In the genomic region with DNA sequence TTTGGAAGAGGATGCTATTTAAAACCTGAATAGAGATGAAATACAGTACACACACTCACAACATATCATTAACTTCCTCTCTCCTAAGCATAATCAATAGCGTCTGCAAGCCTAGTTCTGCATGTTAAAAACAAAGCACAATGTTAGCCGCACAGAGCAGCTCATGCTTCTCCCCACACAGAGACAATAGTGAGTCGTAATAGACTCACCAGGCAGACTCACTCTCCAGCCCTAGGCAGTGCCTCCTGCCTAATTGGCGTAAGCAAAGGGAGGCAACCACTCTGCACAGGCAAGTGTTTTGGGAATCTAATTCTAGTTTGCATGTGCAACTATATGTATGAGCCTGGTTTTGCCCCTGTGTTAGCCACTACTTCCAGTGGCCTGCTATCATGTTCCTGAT, we compare ENCODE assay signal across 8 cellular contexts. TPM values are rescaled to one million over a fixed set of nuclear protein-coding genes. Genes with fewer than 3 reads are reported as not detected.
DNase-seq lines count a peak whose midpoint lies in the region; ATAC-seq lines count a peak whose summit lies in the region.

No MANE protein-coding gene starts in this region.

- no peak overlapping the region for H2BK12ac ChIP-seq in neuronal stem cell (ENCODE audit: low read length)

- in situ Hi-C loops in G401 (cut with HindIII; ENCODE audit: low sequenced_read_pairs): no loop called here

- H3K4me1 ChIP-seq in neuronal stem cell (ENCODE audit: control insufficient read depth in 2 of 2, insufficient read depth in 1 of 2, low read depth in 1 of 2, low read length in 2 of 2): peaks cover 0 to 6% of the 10 kb centered on the region in 2 donors

- H3K18ac ChIP-seq in neuronal stem cell (ENCODE audit: low read length): no peak overlapping the region

- ATAC-seq in GM18909 (IDR thresholded peaks at IDR 0.05; ENCODE audit: poor library complexity, unreplicated experiment): no peak

- no peak overlapping the region for H3K9ac ChIP-seq in neuronal stem cell (ENCODE audit: low read depth, low read length, poor library complexity)

- H3K4me2 ChIP-seq in neuronal stem cell (ENCODE audit: insufficient read depth, low read length, poor library complexity, severe bottlenecking): no peak overlapping the region

- H3K27ac ChIP-seq in neuronal stem cell (replicated peaks; ENCODE audit: low read length): no peak overlapping the region

- no peak overlapping the region for H2BK5ac ChIP-seq in neuronal stem cell (ENCODE audit: low read length)

- no peak overlapping the region for H3K4me3 ChIP-seq in neuronal stem cell (ENCODE audit: low read length in 2 of 2)

- no peaks in the 10 kb centered on the region for H3K27me3 ChIP-seq in neuronal stem cell (ENCODE audit: control insufficient read depth in 3 of 3, insufficient read depth in 3 of 3, low read depth in 1 of 3, low read length in 3 of 3)

- no peak overlapping the region for H4K8ac ChIP-seq in neuronal stem cell (ENCODE audit: low read depth, low read length)

- no peak overlapping the region for H3K23ac ChIP-seq in neuronal stem cell (ENCODE audit: low read depth, low read length, poor library complexity)

- no peak overlapping the region for H2BK120ac ChIP-seq in neuronal stem cell (ENCODE audit: low read depth, low read length)

- DNase-seq in DMS153 treated with DMSO at 0.1 percent for 48 hours (lab: John Stamatoyannopoulos, UW; ENCODE audit: unreplicated experiment): peak; percentile 8
- peak; percentile 48 for DNase-seq in NCI-H1092 (lab: John Stamatoyannopoulos, UW)
- DNase-seq in SW 1271 (lab: John Stamatoyannopoulos, UW): peak; percentile 35 to 49
- peak; percentile 84 for DNase-seq in islet precursor cell
- DNase-seq in HPDE6-E6E7 (ENCODE audit: extremely low spot score): no peak
- DNase-seq in G401 (ENCODE audit: low spot score): no peak
- DNase-seq in neuronal stem cell (ENCODE audit: low spot score): no peak

- H4K91ac ChIP-seq in neuronal stem cell (ENCODE audit: low read depth, low read length, poor library complexity): no peak overlapping the region

- no peak overlapping the region for H2BK15ac ChIP-seq in neuronal stem cell (ENCODE audit: low read length)

- no peak overlapping the region for H2AFZ ChIP-seq in neuronal stem cell (ENCODE audit: low read length)

- H3K9me3 ChIP-seq in neuronal stem cell (replicated peaks in 1 of 2; ENCODE audit: control insufficient read depth in 2 of 2, insufficient read depth in 1 of 2, low read depth in 1 of 2, low read length in 2 of 2): no peaks in the 10 kb centered on the region

- H3K14ac ChIP-seq in neuronal stem cell (ENCODE audit: low read length): no peak overlapping the region

- H3K4ac ChIP-seq in neuronal stem cell (ENCODE audit: low read length): no peak overlapping the region

- no CpG with 5 or more reads among the region's 4 CpGs for WGBS in neuronal stem cell (ENCODE audit: extremely low coverage in 2 of 2, insufficient read length in 2 of 2, insufficient replicate concordance in 1 of 2), 2 donors

- H2AK5ac ChIP-seq in neuronal stem cell (ENCODE audit: low read depth, low read length): no peak overlapping the region

- no peaks in the 10 kb centered on the region for H3K36me3 ChIP-seq in neuronal stem cell (replicated peaks in 1 of 2; ENCODE audit: control insufficient read depth in 2 of 2, insufficient read depth in 2 of 2, low read length in 2 of 2)

- peaks cover 2% of the 10 kb centered on the region for H3K79me1 ChIP-seq in neuronal stem cell (ENCODE audit: low read depth, low read length)

RNA-seq across cellular contexts. Expression of a gene that starts 45.7 kb away (rescaled TPM):
- 15.0 and 24.3 TPM in 2 replicates for total RNA-seq in G401 (2014; rRNA removed; shearing (Covaris generic))
- 33.3 TPM for polyA plus RNA-seq in neuronal stem cell (2013, experiment 1 of 2)
- 36.5 TPM for polyA plus RNA-seq in neuronal stem cell (2013, experiment 2 of 2)

Comparison
In these comparisons a context has a peak if more than half of its experiments do, and no peak if none do; other contexts are left out.
1. DNase-seq: peak in DMS153 treated with DMSO at 0.1 percent for 48 hours (single experiment), NCI-H1092 (single experiment), SW 1271 (2 of 2) and islet precursor cell (single experiment); none in HPDE6-E6E7 (single experiment), G401 (single experiment) and neuronal stem cell (single experiment).